1 cellular context compared by ENCODE assay signal in genomic region chr5:175288048-175288621, GRCh38.
TF ChIP-seq lines count a peak whose summit lies in the region.

No MANE protein-coding gene starts in this region.

TF ChIP-seq in HCT116, 20 proteins besides CTCF, POLR2A, EP300 and RAD21 (continued from another document):
- TF ChIP-seq YY1 (IDR thresholded peaks at IDR 0.05; ENCODE audit: extremely low read depth, insufficient replicate concordance, low read depth, low read length) (no peak), SRF (IDR thresholded peaks at IDR 0.05; ENCODE audit: low read depth) (no peak), SP1 (IDR thresholded peaks at IDR 0.05; ENCODE audit: low read depth) (peak; percentile 33; the same call in 1 of the 2 replicates), EZH2 (IDR thresholded peaks at IDR 0.05) (no peak), FOSL1 (IDR thresholded peaks at IDR 0.05; ENCODE audit: low read depth) (no peak; the same call in 1 of the 2 replicates), ZBTB33 (IDR thresholded peaks at IDR 0.05; ENCODE audit: extremely low read depth, insufficient replicate concordance, low read length) (no peak), EZH2phosphoT487 (IDR thresholded peaks at IDR 0.05; ENCODE audit: borderline replicate concordance) (no peak)
TF ChIP-seq in HCT116: peak in this region for 3.
